ENCODE assay signal across 10 cellular contexts in the genomic region with DNA sequence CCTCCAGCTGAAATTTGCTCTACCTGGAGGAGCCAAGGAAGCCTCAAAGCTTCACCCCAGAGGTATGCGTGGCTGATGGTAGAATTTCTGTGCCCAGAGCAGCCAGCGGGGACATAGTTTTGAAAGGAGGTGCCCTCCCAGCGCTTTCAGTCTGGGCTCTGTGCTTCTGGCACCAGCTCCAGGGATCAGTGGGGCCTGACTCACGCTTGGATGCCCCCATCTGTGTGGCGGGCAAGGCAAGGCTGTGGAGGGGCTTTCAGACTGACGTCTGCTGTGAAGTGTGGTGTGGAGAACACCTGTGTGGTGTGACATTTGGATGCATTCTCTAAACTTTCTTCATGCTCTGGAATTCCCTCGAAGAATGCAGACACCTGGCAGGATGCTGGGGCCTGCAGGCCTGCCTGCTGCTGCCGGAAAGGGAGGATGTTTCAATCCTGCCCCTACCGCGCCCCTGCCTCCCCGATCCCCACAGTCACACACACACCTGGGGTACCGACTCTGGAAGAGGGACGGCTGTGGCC.
A peak's percentile ranks its signal among the peaks of the same experiment; 100 is the strongest.
DNase-seq lines count a peak whose midpoint lies in the region; ATAC-seq, FAIRE-seq and TF ChIP-seq lines count a peak whose summit lies in the region.
"Had no signal": no experiment of that assay in that cellular context is flagged by ENCODE, and none has a peak within 500 bp of the region (broad histone marks: within the 10 kb centered on the region; RNA-seq: fewer than 3 reads in every experiment).

No MANE protein-coding gene starts in this region.

- H3K4me3 Mint-ChIP-seq in osteocyte (ENCODE audit: unreplicated experiment), result no peak overlapping the region

- no peak overlapping the region; the same call in 1 of the 2 replicates for H3K27ac ChIP-seq in BLaER1
- peak overlapping the region; percentile 20 for H3K27ac ChIP-seq in cingulate gyrus (ENCODE audit: low read depth, low read length)
- no peak overlapping the region for H3K27ac ChIP-seq in kidney (ENCODE audit: low read depth in 2 of 2, low read length in 2 of 2)
- H3K27ac ChIP-seq: pancreas had no signal

- intact Hi-C loops in kidney (cut with DNase I), result no loop called here

- H3K27me3 ChIP-seq in BLaER1, result no peaks in the 10 kb centered on the region
- no peaks in the 10 kb centered on the region for H3K27me3 ChIP-seq in MG63
- H3K27me3 ChIP-seq: pancreas had no signal

- H3K9me3 ChIP-seq in BLaER1 (no peaks in the 10 kb centered on the region), MG63 (no peaks in the 10 kb centered on the region), kidney (ENCODE audit: control insufficient read depth in 1 of 2, low read length in 2 of 2) (no peaks in the 10 kb centered on the region)
- H3K9me3 ChIP-seq: pancreas had no signal

- peak overlapping the region; percentile 59 for H3K4me2 ChIP-seq in BLaER1

- peaks cover 25% of the 10 kb centered on the region for H3K4me1 ChIP-seq in BLaER1
- H3K4me1 ChIP-seq in kidney (ENCODE audit: control insufficient read depth in 1 of 2, insufficient read depth in 1 of 2, low read depth in 1 of 2, low read length in 2 of 2), result no peaks in the 10 kb centered on the region
- H3K4me1 ChIP-seq: pancreas had no signal

- TF ChIP-seq CTCF in osteocyte (IDR thresholded peaks at IDR 0.05) (no peak), kidney (IDR thresholded peaks at IDR 0.05; ENCODE audit: borderline replicate concordance, extremely low read depth, insufficient read depth) (no peak)

- H3K4me1 Mint-ChIP-seq in osteocyte (ENCODE audit: unreplicated experiment), result peaks cover 83% of the 10 kb centered on the region

- peaks cover 30% of the 10 kb centered on the region for H4K20me1 ChIP-seq in BLaER1

- no peak overlapping the region for H3K4me3 ChIP-seq in BLaER1
- no peak overlapping the region for H3K4me3 ChIP-seq in MG63
- no peak overlapping the region for H3K4me3 ChIP-seq in kidney (ENCODE audit: low read length in 2 of 2)
- H3K4me3 ChIP-seq: pancreas had no signal

- FAIRE-seq in kidney (lab: Jason Lieb, UNC), result no peak
- FAIRE-seq: pancreas had no signal

- H3K27ac Mint-ChIP-seq in osteocyte (ENCODE audit: unreplicated experiment), result peak overlapping the region; percentile 90

- DNase-seq in MG63 (peak; percentile 48), osteocyte (ENCODE audit: extremely low spot score, unreplicated experiment) (no peak), kidney (no peak), DMS153 treated with DMSO at 0.1 percent for 48 hours (lab: John Stamatoyannopoulos, UW; ENCODE audit: unreplicated experiment) (no peak)
- no peak for DNase-seq in stimulated activated CD4-positive, alpha-beta T cell treated with anti-CD3 and anti-CD28 coated beads, Interleukin-2, amount 100 ng/mL, for 48 hours
- DNase-seq: anterior cingulate cortex, pancreas had no signal

- no peaks in the 10 kb centered on the region for H3K9me3 Mint-ChIP-seq in osteocyte (ENCODE audit: unreplicated experiment)

- no peak overlapping the region for H3K9ac ChIP-seq in BLaER1
- H3K9ac ChIP-seq in kidney (ENCODE audit: low read length in 2 of 2), result no peak overlapping the region

- ATAC-seq in GM19324 (IDR thresholded peaks at IDR 0.05; ENCODE audit: low FRiP score, unreplicated experiment), result no peak
- ATAC-seq: pancreas had no signal

- no peaks in the 10 kb centered on the region for H3K27me3 Mint-ChIP-seq in osteocyte (ENCODE audit: unreplicated experiment)

- peaks cover 29% of the 10 kb centered on the region for H3K36me3 Mint-ChIP-seq in osteocyte (ENCODE audit: unreplicated experiment)

- peaks cover 21% of the 10 kb centered on the region for H3K36me3 ChIP-seq in BLaER1
- H3K36me3 ChIP-seq in MG63, result peaks cover 14% of the 10 kb centered on the region
- peaks cover 0 to 7% of the 10 kb centered on the region in 2 donors for H3K36me3 ChIP-seq in kidney (ENCODE audit: control insufficient read depth in 1 of 2, insufficient read depth in 2 of 2, low read length in 2 of 2)
- H3K36me3 ChIP-seq: pancreas had no signal
